9 cellular contexts compared by ENCODE assay signal in genomic region chr4:110518889-110519490, GRCh38. TPM values are rescaled to one million over a fixed set of nuclear protein-coding genes. Genes with fewer than 3 reads are reported as not detected.
DNase-seq lines count a peak whose midpoint lies in the region; ATAC-seq and TF ChIP-seq lines count a peak whose summit lies in the region.
"Had no signal": no experiment of that assay in that cellular context is flagged by ENCODE, and none has a peak within 500 bp of the region (broad histone marks: within the 10 kb centered on the region; RNA-seq: fewer than 3 reads in every experiment).

No MANE protein-coding gene starts in this region.

- no peak overlapping the region for H3K4me3 ChIP-seq in foreskin fibroblast (ENCODE audit: low read depth in 1 of 2, low read length in 2 of 2)

- peak; percentile 84 for TF ChIP-seq CTCF in VCaP (conservative IDR thresholded peaks at IDR 0.05)
- TF ChIP-seq CTCF in foreskin fibroblast (IDR thresholded peaks at IDR 0.05; ENCODE audit: low read depth, low read length): peak; percentile 85

- no peak overlapping the region for H3K27ac ChIP-seq in VCaP

- peak; percentile 48 for DNase-seq in COLO829 (ENCODE audit: low spot score)
- DNase-seq in H4 (ENCODE audit: low spot score): peak; percentile 39
- DNase-seq in foreskin fibroblast: peak; percentile 13 to 62
- DNase-seq in superior temporal gyrus (ENCODE audit: extremely low spot score): peak; percentile 44

- ATAC-seq in HG02610 (IDR thresholded peaks at IDR 0.05; ENCODE audit: unreplicated experiment) (no peak), HG02981 (IDR thresholded peaks at IDR 0.05; ENCODE audit: unreplicated experiment) (no peak), GM18909 (IDR thresholded peaks at IDR 0.05; ENCODE audit: poor library complexity, unreplicated experiment) (no peak)
- ATAC-seq: T-cell had no signal

RNA-seq across cellular contexts. Expression of gene ENPEP, which starts 43.0 kb away (rescaled TPM):
- 0.08 TPM in 1 of 2 replicates, not detected in the other for total RNA-seq in H4 (2014; rRNA removed; shearing (Covaris generic))
- total RNA-seq: T-cell had no signal
